In the genomic region with DNA sequence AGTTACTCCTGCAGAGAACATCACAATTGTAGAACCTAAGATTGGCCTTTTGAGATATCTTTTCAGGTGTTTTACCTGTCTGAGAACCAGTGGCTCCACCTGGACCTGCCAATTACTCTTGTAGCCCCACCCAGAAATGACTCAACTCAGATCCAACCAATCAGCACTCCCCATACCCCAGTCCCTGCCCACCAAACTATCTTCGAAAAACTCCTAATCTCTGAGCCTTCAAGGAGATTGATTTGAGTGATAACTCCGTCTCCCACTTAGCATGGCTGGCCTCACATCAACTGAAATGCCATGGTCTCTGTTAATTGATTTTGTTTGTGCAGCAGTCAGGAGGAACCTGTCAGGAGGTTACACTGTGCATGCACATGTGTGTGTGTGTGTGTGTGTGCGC, we compare ENCODE assay signal across 1 cellular context.
TF ChIP-seq lines count a peak whose summit lies in the region.

No MANE protein-coding gene starts in this region.

TF ChIP-seq in WTC11, 78 proteins besides CTCF, POLR2A, EP300 and RAD21 (continued from another document):
- TF ChIP-seq, protein P1, sequence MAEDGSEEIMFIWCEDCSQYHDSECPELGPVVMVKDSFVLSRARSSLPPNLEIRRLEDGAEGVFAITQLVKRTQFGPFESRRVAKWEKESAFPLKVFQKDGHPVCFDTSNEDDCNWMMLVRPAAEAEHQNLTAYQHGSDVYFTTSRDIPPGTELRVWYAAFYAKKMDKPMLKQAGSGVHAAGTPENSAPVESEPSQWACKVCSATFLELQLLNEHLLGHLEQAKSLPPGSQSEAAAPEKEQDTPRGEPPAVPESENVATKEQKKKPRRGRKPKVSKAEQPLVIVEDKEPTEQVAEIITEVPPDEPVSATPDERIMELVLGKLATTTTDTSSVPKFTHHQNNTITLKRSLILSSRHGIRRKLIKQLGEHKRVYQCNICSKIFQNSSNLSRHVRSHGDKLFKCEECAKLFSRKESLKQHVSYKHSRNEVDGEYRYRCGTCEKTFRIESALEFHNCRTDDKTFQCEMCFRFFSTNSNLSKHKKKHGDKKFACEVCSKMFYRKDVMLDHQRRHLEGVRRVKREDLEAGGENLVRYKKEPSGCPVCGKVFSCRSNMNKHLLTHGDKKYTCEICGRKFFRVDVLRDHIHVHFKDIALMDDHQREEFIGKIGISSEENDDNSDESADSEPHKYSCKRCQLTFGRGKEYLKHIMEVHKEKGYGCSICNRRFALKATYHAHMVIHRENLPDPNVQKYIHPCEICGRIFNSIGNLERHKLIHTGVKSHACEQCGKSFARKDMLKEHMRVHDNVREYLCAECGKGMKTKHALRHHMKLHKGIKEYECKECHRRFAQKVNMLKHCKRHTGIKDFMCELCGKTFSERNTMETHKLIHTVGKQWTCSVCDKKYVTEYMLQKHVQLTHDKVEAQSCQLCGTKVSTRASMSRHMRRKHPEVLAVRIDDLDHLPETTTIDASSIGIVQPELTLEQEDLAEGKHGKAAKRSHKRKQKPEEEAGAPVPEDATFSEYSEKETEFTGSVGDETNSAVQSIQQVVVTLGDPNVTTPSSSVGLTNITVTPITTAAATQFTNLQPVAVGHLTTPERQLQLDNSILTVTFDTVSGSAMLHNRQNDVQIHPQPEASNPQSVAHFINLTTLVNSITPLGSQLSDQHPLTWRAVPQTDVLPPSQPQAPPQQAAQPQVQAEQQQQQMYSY (CRISPR knock-in tag; IDR thresholded peaks at IDR 0.05), result no peak
- TF ChIP-seq CBFB (CRISPR knock-in tag; IDR thresholded peaks at IDR 0.05; ENCODE audit: low read depth) (no peak), ZNF219 (CRISPR knock-in tag; IDR thresholded peaks at IDR 0.05; ENCODE audit: borderline replicate concordance) (no peak), PRRX2 (CRISPR knock-in tag; IDR thresholded peaks at IDR 0.05) (no peak), NFYB (CRISPR knock-in tag; conservative IDR thresholded peaks at IDR 0.05; ENCODE audit: low read depth) (no peak), ESRRA (CRISPR knock-in tag; IDR thresholded peaks at IDR 0.05; ENCODE audit: borderline replicate concordance) (no peak), GRHL2 (CRISPR knock-in tag; IDR thresholded peaks at IDR 0.05; ENCODE audit: insufficient replicate concordance, severe bottlenecking) (no peak)
- TF ChIP-seq, protein P2, sequence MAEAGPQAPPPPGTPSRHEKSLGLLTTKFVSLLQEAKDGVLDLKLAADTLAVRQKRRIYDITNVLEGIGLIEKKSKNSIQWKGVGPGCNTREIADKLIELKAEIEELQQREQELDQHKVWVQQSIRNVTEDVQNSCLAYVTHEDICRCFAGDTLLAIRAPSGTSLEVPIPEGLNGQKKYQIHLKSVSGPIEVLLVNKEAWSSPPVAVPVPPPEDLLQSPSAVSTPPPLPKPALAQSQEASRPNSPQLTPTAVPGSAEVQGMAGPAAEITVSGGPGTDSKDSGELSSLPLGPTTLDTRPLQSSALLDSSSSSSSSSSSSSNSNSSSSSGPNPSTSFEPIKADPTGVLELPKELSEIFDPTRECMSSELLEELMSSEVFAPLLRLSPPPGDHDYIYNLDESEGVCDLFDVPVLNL (CRISPR knock-in tag; IDR thresholded peaks at IDR 0.05; ENCODE audit: borderline replicate concordance, low read depth), result no peak
TF ChIP-seq in WTC11: peak in this region for 0.
